ENCODE assay signal across 2 cellular contexts in genomic region chr9:18796871-18797270, GRCh38.
TF ChIP-seq lines count a peak whose summit lies in the region.

No MANE protein-coding gene starts in this region.

TF ChIP-seq in SK-N-SH, 30 proteins besides CTCF, POLR2A, EP300 and RAD21 (continued from another document):
- no peak for TF ChIP-seq TEAD4 (IDR thresholded peaks at IDR 0.05; ENCODE audit: borderline replicate concordance, insufficient read depth)
- no peak for TF ChIP-seq ELF1 (IDR thresholded peaks at IDR 0.05)
- TF ChIP-seq, protein P1, sequence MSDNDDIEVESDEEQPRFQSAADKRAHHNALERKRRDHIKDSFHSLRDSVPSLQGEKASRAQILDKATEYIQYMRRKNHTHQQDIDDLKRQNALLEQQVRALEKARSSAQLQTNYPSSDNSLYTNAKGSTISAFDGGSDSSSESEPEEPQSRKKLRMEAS (IDR thresholded peaks at IDR 0.05; ENCODE audit: low read depth), result no peak

TF ChIP-seq in SK-N-SH treated with all-trans-retinoic acid at 6 μM for 48 hours, 23 proteins besides CTCF, POLR2A, EP300 and RAD21 (continued from another document):
- TF ChIP-seq POU6F1 (CRISPR knock-in tag; IDR thresholded peaks at IDR 0.05; ENCODE audit: borderline replicate concordance, low read depth) (no peak), TOX (CRISPR knock-in tag; IDR thresholded peaks at IDR 0.05; ENCODE audit: borderline replicate concordance) (no peak), ZNF70 (CRISPR knock-in tag; IDR thresholded peaks at IDR 0.05) (no peak), CSDC2 (CRISPR knock-in tag; IDR thresholded peaks at IDR 0.05) (no peak), RARB (CRISPR knock-in tag; IDR thresholded peaks at IDR 0.05) (no peak), PPARA (CRISPR knock-in tag; IDR thresholded peaks at IDR 0.05; ENCODE audit: borderline replicate concordance) (no peak), SNAI2 (CRISPR knock-in tag; IDR thresholded peaks at IDR 0.05) (no peak), ZC3H10 (CRISPR knock-in tag; IDR thresholded peaks at IDR 0.05) (no peak)
- TF ChIP-seq, protein P2, sequence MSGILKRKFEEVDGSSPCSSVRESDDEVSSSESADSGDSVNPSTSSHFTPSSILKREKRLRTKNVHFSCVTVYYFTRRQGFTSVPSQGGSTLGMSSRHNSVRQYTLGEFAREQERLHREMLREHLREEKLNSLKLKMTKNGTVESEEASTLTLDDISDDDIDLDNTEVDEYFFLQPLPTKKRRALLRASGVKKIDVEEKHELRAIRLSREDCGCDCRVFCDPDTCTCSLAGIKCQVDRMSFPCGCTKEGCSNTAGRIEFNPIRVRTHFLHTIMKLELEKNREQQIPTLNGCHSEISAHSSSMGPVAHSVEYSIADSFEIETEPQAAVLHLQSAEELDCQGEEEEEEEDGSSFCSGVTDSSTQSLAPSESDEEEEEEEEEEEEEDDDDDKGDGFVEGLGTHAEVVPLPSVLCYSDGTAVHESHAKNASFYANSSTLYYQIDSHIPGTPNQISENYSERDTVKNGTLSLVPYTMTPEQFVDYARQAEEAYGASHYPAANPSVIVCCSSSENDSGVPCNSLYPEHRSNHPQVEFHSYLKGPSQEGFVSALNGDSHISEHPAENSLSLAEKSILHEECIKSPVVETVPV (CRISPR knock-in tag; IDR thresholded peaks at IDR 0.05), result no peak
